ENCODE assay signal across 6 cellular contexts in genomic region chr22:29401538-29401937, GRCh38. TPM values are rescaled to one million over a fixed set of nuclear protein-coding genes. Genes with fewer than 3 reads are reported as not detected.
"Had no signal": no experiment of that assay in that cellular context is flagged by ENCODE, and none has a peak within 500 bp of the region (broad histone marks: within the 10 kb centered on the region; RNA-seq: fewer than 3 reads in every experiment).

No MANE protein-coding gene starts in this region.

RNA-seq across cellular contexts. Expression of gene RFPL1, which starts 36.8 kb away (rescaled TPM):
- total RNA-seq: NCI-H460, PC-9, Peyer's patch, Right ventricle myocardium inferior, RPMI7951, SJSA1 had no signal
